ENCODE assay signal across 14 cellular contexts in genomic region chr11:15577519-15577918, GRCh38.
"Had no signal": no experiment of that assay in that cellular context is flagged by ENCODE, and none has a peak within 500 bp of the region (broad histone marks: within the 10 kb centered on the region; RNA-seq: fewer than 3 reads in every experiment).

No MANE protein-coding gene starts in this region.

- H3K27me3 ChIP-seq: hepatocyte, right atrium auricular region, transverse colon had no signal

- H3K4me3 Mint-ChIP-seq: activated naive CD4-positive, alpha-beta T cell treated with anti-CD3 and anti-CD28 coated beads, Interleukin-2, amount 10 ng/mL, durations not matched to agents 7 days and 5 days; memory B cell; natural killer cell treated with Interleukin-12 subunit alpha and Interleukin-12 subunit beta and Interleukin-15 and Interleukin-18, amount 100 ng/mL, for 72 hours had no signal

- ATAC-seq: natural killer cell treated with Interleukin-12 subunit alpha and Interleukin-12 subunit beta and Interleukin-15 and Interleukin-18, amount 100 ng/mL, for 72 hours had no signal

- H3K27me3 Mint-ChIP-seq: activated naive CD4-positive, alpha-beta T cell treated with anti-CD3 and anti-CD28 coated beads, Interleukin-2, amount 10 ng/mL, durations not matched to agents 7 days and 5 days; memory B cell; natural killer cell treated with Interleukin-12 subunit alpha and Interleukin-12 subunit beta and Interleukin-15 and Interleukin-18, amount 100 ng/mL, for 72 hours had no signal

- H3K4me1 ChIP-seq: transverse colon had no signal

- H3K36me3 ChIP-seq: right atrium auricular region, transverse colon had no signal

- H3K9me3 Mint-ChIP-seq: activated naive CD4-positive, alpha-beta T cell treated with anti-CD3 and anti-CD28 coated beads, Interleukin-2, amount 10 ng/mL, durations not matched to agents 7 days and 5 days; memory B cell had no signal

- H3K36me3 Mint-ChIP-seq: activated naive CD4-positive, alpha-beta T cell treated with anti-CD3 and anti-CD28 coated beads, Interleukin-2, amount 10 ng/mL, durations not matched to agents 7 days and 5 days; memory B cell; natural killer cell treated with Interleukin-12 subunit alpha and Interleukin-12 subunit beta and Interleukin-15 and Interleukin-18, amount 100 ng/mL, for 72 hours had no signal

- DNase-seq: activated CD4-positive, alpha-beta T cell treated with anti-CD3 and anti-CD28 coated beads for 1 hour; activated CD4-positive, alpha-beta T cell treated with anti-CD3 and anti-CD28 coated beads, Interleukin-2, amount 50 U/mL, for 4 hours; activated naive CD4-positive, alpha-beta T cell treated with anti-CD3 and anti-CD28 coated beads, Interleukin-2, amount 10 ng/mL, durations not matched to agents 7 days and 5 days; occipital lobe; stimulated activated CD4-positive, alpha-beta T cell treated with anti-CD3 and anti-CD28 coated beads, Interleukin-15, amount 100 ng/mL, for 24 hours; stimulated activated CD4-positive, alpha-beta T cell treated with anti-CD3 and anti-CD28 coated beads, Interleukin-4, amount 100 ng/mL, for 24 hours; stimulated activated naive CD4-positive, alpha-beta T cell treated with Interleukin-2 at 50 U/mL for 16 hours; substantia nigra; T-helper 9 cell; transverse colon had no signal

- H3K4me2 ChIP-seq: hepatocyte had no signal

- H3K27ac ChIP-seq: hepatocyte, right atrium auricular region, transverse colon had no signal

- H3K4me3 ChIP-seq: hepatocyte, right atrium auricular region, transverse colon had no signal

- H2AFZ ChIP-seq: hepatocyte had no signal

- H3K9me3 ChIP-seq: right atrium auricular region, transverse colon had no signal

- H3K4me1 Mint-ChIP-seq: activated naive CD4-positive, alpha-beta T cell treated with anti-CD3 and anti-CD28 coated beads, Interleukin-2, amount 10 ng/mL, durations not matched to agents 7 days and 5 days; memory B cell had no signal

- H3K27ac Mint-ChIP-seq: activated naive CD4-positive, alpha-beta T cell treated with anti-CD3 and anti-CD28 coated beads, Interleukin-2, amount 10 ng/mL, durations not matched to agents 7 days and 5 days; memory B cell; natural killer cell treated with Interleukin-12 subunit alpha and Interleukin-12 subunit beta and Interleukin-15 and Interleukin-18, amount 100 ng/mL, for 72 hours had no signal
